13 cellular contexts compared by ENCODE assay signal in genomic region chr6:139184050-139184826, GRCh38.
"Had no signal": no experiment of that assay in that cellular context is flagged by ENCODE, and none has a peak within 500 bp of the region (broad histone marks: within the 10 kb centered on the region; RNA-seq: fewer than 3 reads in every experiment).

No MANE protein-coding gene starts in this region.

- H3K27ac ChIP-seq: lower lobe of right lung, ovary, stomach had no signal

- DNase-seq: activated CD8-positive, alpha-beta memory T cell treated with anti-CD3 and anti-CD28 coated beads for 24 hours; activated gamma-delta T cell; amygdala; cerebellar nuclear complex; dermis blood vessel endothelial cell; hypothalamus; lower lobe of right lung; nephron progenitor cell; ovary; stimulated activated CD4-positive, alpha-beta T cell treated with anti-CD3 and anti-CD28 coated beads, Interleukin-2, amount 100 ng/mL, for 48 hours; stomach had no signal

- H3K27me3 Mint-ChIP-seq: brain had no signal

- H3K4me3 Mint-ChIP-seq: brain; nephron progenitor cell; T-helper 2 cell treated with Interferon-gamma antibody and Interleukin-4, amounts not matched to agents 5 μg/mL and 100 μg/mL, for 36 hours had no signal

- H3K4me1 ChIP-seq: lower lobe of right lung, stomach had no signal

- H3K27ac Mint-ChIP-seq: T-helper 2 cell treated with Interferon-gamma antibody and Interleukin-4, amounts not matched to agents 5 μg/mL and 100 μg/mL, for 36 hours had no signal

- H3K36me3 ChIP-seq: ovary had no signal

- H3K9me3 ChIP-seq: lower lobe of right lung, ovary, stomach had no signal

- H3K4me1 Mint-ChIP-seq: brain had no signal

- H3K4me3 ChIP-seq: lower lobe of right lung, ovary, stomach had no signal

- H3K27me3 ChIP-seq: ovary, stomach had no signal

- ATAC-seq: lower lobe of right lung had no signal

- H3K9me3 Mint-ChIP-seq: brain; nephron progenitor cell; T-helper 2 cell treated with Interferon-gamma antibody and Interleukin-4, amounts not matched to agents 5 μg/mL and 100 μg/mL, for 36 hours had no signal
